ENCODE assay signal across 1 cellular context in genomic region chr4:122921971-122922876, GRCh38.
TF ChIP-seq lines count a peak whose summit lies in the region.

A gene with protein sequence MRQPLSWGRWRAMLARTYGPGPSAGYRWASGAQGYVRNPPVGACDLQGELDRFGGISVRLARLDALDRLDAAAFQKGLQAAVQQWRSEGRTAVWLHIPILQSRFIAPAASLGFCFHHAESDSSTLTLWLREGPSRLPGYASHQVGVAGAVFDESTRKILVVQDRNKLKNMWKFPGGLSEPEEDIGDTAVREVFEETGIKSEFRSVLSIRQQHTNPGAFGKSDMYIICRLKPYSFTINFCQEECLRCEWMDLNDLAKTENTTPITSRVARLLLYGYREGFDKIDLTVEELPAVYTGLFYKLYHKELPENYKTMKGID (minus strand): TSS chr4:122922597. CDS start chr4:122922572, 25 bp downstream.

TF ChIP-seq in HepG2, 621 proteins besides CTCF, POLR2A, EP300 and RAD21 (continued from another document):
- TF ChIP-seq, protein P1, sequence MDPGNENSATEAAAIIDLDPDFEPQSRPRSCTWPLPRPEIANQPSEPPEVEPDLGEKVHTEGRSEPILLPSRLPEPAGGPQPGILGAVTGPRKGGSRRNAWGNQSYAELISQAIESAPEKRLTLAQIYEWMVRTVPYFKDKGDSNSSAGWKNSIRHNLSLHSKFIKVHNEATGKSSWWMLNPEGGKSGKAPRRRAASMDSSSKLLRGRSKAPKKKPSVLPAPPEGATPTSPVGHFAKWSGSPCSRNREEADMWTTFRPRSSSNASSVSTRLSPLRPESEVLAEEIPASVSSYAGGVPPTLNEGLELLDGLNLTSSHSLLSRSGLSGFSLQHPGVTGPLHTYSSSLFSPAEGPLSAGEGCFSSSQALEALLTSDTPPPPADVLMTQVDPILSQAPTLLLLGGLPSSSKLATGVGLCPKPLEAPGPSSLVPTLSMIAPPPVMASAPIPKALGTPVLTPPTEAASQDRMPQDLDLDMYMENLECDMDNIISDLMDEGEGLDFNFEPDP (CRISPR knock-in tag; conservative IDR thresholded peaks at IDR 0.05), result no peak
- TF ChIP-seq, protein P2, sequence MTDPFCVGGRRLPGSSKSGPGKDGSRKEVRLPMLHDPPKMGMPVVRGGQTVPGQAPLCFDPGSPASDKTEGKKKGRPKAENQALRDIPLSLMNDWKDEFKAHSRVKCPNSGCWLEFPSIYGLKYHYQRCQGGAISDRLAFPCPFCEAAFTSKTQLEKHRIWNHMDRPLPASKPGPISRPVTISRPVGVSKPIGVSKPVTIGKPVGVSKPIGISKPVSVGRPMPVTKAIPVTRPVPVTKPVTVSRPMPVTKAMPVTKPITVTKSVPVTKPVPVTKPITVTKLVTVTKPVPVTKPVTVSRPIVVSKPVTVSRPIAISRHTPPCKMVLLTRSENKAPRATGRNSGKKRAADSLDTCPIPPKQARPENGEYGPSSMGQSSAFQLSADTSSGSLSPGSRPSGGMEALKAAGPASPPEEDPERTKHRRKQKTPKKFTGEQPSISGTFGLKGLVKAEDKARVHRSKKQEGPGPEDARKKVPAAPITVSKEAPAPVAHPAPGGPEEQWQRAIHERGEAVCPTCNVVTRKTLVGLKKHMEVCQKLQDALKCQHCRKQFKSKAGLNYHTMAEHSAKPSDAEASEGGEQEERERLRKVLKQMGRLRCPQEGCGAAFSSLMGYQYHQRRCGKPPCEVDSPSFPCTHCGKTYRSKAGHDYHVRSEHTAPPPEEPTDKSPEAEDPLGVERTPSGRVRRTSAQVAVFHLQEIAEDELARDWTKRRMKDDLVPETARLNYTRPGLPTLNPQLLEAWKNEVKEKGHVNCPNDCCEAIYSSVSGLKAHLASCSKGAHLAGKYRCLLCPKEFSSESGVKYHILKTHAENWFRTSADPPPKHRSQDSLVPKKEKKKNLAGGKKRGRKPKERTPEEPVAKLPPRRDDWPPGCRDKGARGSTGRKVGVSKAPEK (CRISPR knock-in tag; IDR thresholded peaks at IDR 0.05; ENCODE audit: borderline replicate concordance), result no peak
- TF ChIP-seq ZNF619 (CRISPR knock-in tag; IDR thresholded peaks at IDR 0.05), result peak; percentile 45; the same call in 1 of the 2 replicates
- TF ChIP-seq, protein P3, sequence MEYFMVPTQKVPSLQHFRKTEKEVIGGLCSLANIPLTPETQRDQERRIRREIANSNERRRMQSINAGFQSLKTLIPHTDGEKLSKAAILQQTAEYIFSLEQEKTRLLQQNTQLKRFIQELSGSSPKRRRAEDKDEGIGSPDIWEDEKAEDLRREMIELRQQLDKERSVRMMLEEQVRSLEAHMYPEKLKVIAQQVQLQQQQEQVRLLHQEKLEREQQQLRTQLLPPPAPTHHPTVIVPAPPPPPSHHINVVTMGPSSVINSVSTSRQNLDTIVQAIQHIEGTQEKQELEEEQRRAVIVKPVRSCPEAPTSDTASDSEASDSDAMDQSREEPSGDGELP (IDR thresholded peaks at IDR 0.05; ENCODE audit: borderline replicate concordance, low read depth), result no peak
- TF ChIP-seq ZNF672 (CRISPR knock-in tag; IDR thresholded peaks at IDR 0.05), result no peak
- TF ChIP-seq IRX3 (CRISPR knock-in tag; IDR thresholded peaks at IDR 0.05; ENCODE audit: borderline replicate concordance, low read depth), result no peak
- TF ChIP-seq, protein P4, sequence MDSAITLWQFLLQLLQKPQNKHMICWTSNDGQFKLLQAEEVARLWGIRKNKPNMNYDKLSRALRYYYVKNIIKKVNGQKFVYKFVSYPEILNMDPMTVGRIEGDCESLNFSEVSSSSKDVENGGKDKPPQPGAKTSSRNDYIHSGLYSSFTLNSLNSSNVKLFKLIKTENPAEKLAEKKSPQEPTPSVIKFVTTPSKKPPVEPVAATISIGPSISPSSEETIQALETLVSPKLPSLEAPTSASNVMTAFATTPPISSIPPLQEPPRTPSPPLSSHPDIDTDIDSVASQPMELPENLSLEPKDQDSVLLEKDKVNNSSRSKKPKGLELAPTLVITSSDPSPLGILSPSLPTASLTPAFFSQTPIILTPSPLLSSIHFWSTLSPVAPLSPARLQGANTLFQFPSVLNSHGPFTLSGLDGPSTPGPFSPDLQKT (CRISPR knock-in tag; IDR thresholded peaks at IDR 0.05; ENCODE audit: borderline replicate concordance), result no peak
- peak; percentile 51 for TF ChIP-seq PHF20 (CRISPR knock-in tag; IDR thresholded peaks at IDR 0.05)
- no peak for TF ChIP-seq ZSCAN31 (CRISPR knock-in tag; IDR thresholded peaks at IDR 0.05; ENCODE audit: low read depth)
- TF ChIP-seq GABPB1 (CRISPR knock-in tag; IDR thresholded peaks at IDR 0.05), result peak; percentile 70; the same call in 1 of the 2 replicates
- TF ChIP-seq ZNF501 (CRISPR knock-in tag; IDR thresholded peaks at IDR 0.05), result peak; percentile 50; the same call in 1 of the 2 replicates
- TF ChIP-seq, protein P5, sequence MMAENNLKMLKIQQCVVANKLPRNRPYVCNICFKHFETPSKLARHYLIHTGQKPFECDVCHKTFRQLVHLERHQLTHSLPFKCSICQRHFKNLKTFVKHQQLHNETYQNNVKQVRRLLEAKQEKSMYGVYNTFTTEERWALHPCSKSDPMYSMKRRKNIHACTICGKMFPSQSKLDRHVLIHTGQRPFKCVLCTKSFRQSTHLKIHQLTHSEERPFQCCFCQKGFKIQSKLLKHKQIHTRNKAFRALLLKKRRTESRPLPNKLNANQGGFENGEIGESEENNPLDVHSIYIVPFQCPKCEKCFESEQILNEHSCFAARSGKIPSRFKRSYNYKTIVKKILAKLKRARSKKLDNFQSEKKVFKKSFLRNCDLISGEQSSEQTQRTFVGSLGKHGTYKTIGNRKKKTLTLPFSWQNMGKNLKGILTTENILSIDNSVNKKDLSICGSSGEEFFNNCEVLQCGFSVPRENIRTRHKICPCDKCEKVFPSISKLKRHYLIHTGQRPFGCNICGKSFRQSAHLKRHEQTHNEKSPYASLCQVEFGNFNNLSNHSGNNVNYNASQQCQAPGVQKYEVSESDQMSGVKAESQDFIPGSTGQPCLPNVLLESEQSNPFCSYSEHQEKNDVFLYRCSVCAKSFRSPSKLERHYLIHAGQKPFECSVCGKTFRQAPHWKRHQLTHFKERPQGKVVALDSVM (CRISPR knock-in tag; IDR thresholded peaks at IDR 0.05), result peak; percentile 14
- no peak for TF ChIP-seq NCOR1 (IDR thresholded peaks at IDR 0.05; ENCODE audit: borderline replicate concordance, low read length)
- TF ChIP-seq ATF4 (CRISPR knock-in tag; IDR thresholded peaks at IDR 0.05), result no peak
- TF ChIP-seq PAWR (CRISPR knock-in tag; IDR thresholded peaks at IDR 0.05; ENCODE audit: borderline replicate concordance), result no peak
- no peak for TF ChIP-seq MLLT10 (CRISPR knock-in tag; IDR thresholded peaks at IDR 0.05)
- peak; percentile 23; the same call in 1 of the 2 replicates for TF ChIP-seq TOPORS (CRISPR knock-in tag; IDR thresholded peaks at IDR 0.05)
- TF ChIP-seq TARDBP (CRISPR knock-in tag; IDR thresholded peaks at IDR 0.05), result 0 out of 2 replicates have a peak, but pooled peaks have one; percentile 37
- TF ChIP-seq HNRNPUL1 (IDR thresholded peaks at IDR 0.05; ENCODE audit: low read depth, low read length), result no peak
- TF ChIP-seq ZNF446 (CRISPR knock-in tag; IDR thresholded peaks at IDR 0.05), result no peak
- TF ChIP-seq AGO1 (IDR thresholded peaks at IDR 0.05; ENCODE audit: low read depth, low read length, poor library complexity, severe bottlenecking), result no peak
- TF ChIP-seq SPEN (CRISPR knock-in tag; IDR thresholded peaks at IDR 0.05; ENCODE audit: low read depth), result peak; percentile 48; the same call in 1 of the 2 replicates
- 0 out of 2 replicates have a peak, but pooled peaks have one; percentile 22 for TF ChIP-seq ZNF530 (CRISPR knock-in tag; IDR thresholded peaks at IDR 0.05; ENCODE audit: low read depth)
- TF ChIP-seq HNRNPK (IDR thresholded peaks at IDR 0.05; ENCODE audit: low read depth, low read length, poor library complexity, severe bottlenecking), result no peak
- TF ChIP-seq ZNF264 (CRISPR knock-in tag; IDR thresholded peaks at IDR 0.05), result no peak
- no peak for TF ChIP-seq NFATC3 (CRISPR knock-in tag; IDR thresholded peaks at IDR 0.05)
- no peak for TF ChIP-seq NFYC (CRISPR knock-in tag; IDR thresholded peaks at IDR 0.05)
- no peak for TF ChIP-seq ZNF142 (CRISPR knock-in tag; IDR thresholded peaks at IDR 0.05)
TF ChIP-seq in HepG2: peak in this region for 190.
